In genomic region chr17:3571043-3571900, GRCh38 we compare ENCODE assay signal across 17 cellular contexts. TPM values are rescaled to one million over a fixed set of nuclear protein-coding genes. Genes with fewer than 3 reads are reported as not detected.
DNase-seq lines count a peak whose midpoint lies in the region; ATAC-seq, FAIRE-seq and TF ChIP-seq lines count a peak whose summit lies in the region.
"Had no signal": no experiment of that assay in that cellular context is flagged by ENCODE, and none has a peak within 500 bp of the region (broad histone marks: within the 10 kb centered on the region; RNA-seq: fewer than 3 reads in every experiment).

No MANE protein-coding gene starts in this region.

- ATAC-seq in Right ventricle myocardium superior (ENCODE audit: poor library complexity) (no peak), left cardiac atrium (no peak), HepG2 (no peak), upper lobe of right lung (peak; percentile 12)

- H3K4me1 ChIP-seq in OCI-LY7 (ENCODE audit: insufficient read depth, low read length, poor library complexity, severe bottlenecking) = peaks cover 39% of the 10 kb centered on the region
- no peaks in the 10 kb centered on the region for H3K4me1 ChIP-seq in HepG2 (ENCODE audit: insufficient read depth, low read length)
- no peaks in the 10 kb centered on the region for H3K4me1 ChIP-seq in upper lobe of right lung

- peaks cover 5% of the 10 kb centered on the region; the same call in 1 of the 2 replicates for H3K36me3 Mint-ChIP-seq in HFFc6 (ENCODE audit: low read depth)

- H3K4me3 ChIP-seq in OCI-LY7 (ENCODE audit: low read depth, low read length, poor library complexity, severe bottlenecking) (no peak overlapping the region), HepG2 (replicated peaks in 1 of 3; ENCODE audit: insufficient read depth in 1 of 3, low read depth in 2 of 3, low read length in 3 of 3) (no peak overlapping the region), upper lobe of right lung (no peak overlapping the region)

- CTCF ChIA-PET in OCI-LY7 (lab: Charles Lee; ENCODE audit: unreplicated experiment) (no interaction called here), HepG2 (lab: Yijun Ruan, JAX; ENCODE audit: low intra/inter-chr PET ratio, low total read pairs) (no interaction called here)

- no peaks in the 10 kb centered on the region for H3K9me2 ChIP-seq in OCI-LY7 (ENCODE audit: insufficient read depth, low read length)

- H3K27ac ChIP-seq in OCI-LY7 (ENCODE audit: low read depth, low read length, poor library complexity, severe bottlenecking) (no peak overlapping the region), HepG2 (ENCODE audit: extremely low read length, insufficient read depth, low read length) (no peak overlapping the region), upper lobe of right lung (no peak overlapping the region)
- H3K27ac ChIP-seq: 22Rv1, HL-60 had no signal

- H3K4me1 Mint-ChIP-seq in HFFc6 (ENCODE audit: low read depth) = peaks cover 12% of the 10 kb centered on the region

- in situ Hi-C loops in HepG2 (cut with HindIII; ENCODE audit: extremely low pct_ligation_motif_present, low pct_unique_long_range_greater_than_20kb) = no loop called here

- no peak overlapping the region for H3K4me3 Mint-ChIP-seq in HFFc6
- H3K4me3 Mint-ChIP-seq: CD14-positive monocyte had no signal

- TF ChIP-seq EP300 in HepG2 (IDR thresholded peaks at IDR 0.05; ENCODE audit: low read depth in 2 of 2, low read length in 2 of 2) (no peak), HepG2 (CRISPR knock-in tag; IDR thresholded peaks at IDR 0.05; ENCODE audit: borderline replicate concordance) (no peak)

- H4K20me1 ChIP-seq in OCI-LY7 (ENCODE audit: insufficient read depth, low read length) (no peaks in the 10 kb centered on the region), HepG2 (ENCODE audit: insufficient read depth, low read length) (no peaks in the 10 kb centered on the region)

- 98% methylated on average over 5 of the region's 36 CpGs for WGBS in HepG2 (ENCODE audit: low lambda C conversion rate)

- H3K9me3 Mint-ChIP-seq in HFFc6 = no peaks in the 10 kb centered on the region
- H3K9me3 Mint-ChIP-seq: CD14-positive monocyte had no signal

- no peak for FAIRE-seq in HepG2 (lab: Jason Lieb, UNC)

- intact Hi-C loops in Right ventricle myocardium superior (cut with DNase I) = no loop called here
- intact Hi-C loops in left cardiac atrium (cut with DNase I) = no loop called here
- intact Hi-C loops in OCI-LY7 (cut with micrococcal nuclease; ENCODE audit: unreplicated experiment) = no loop called here
- intact Hi-C loops in HepG2 (cut with micrococcal nuclease; ENCODE audit: unreplicated experiment) = no loop called here
- intact Hi-C loops in upper lobe of right lung (cut with DNase I) = no loop called here

- peaks cover 2% of the 10 kb centered on the region; the same call in 1 of the 2 replicates for H3K27me3 Mint-ChIP-seq in HFFc6 (ENCODE audit: insufficient read depth)

- H2AFZ ChIP-seq in OCI-LY7 (ENCODE audit: low read length) (peak overlapping the region; percentile 49; the same call in 1 of the 2 replicates), HepG2 (ENCODE audit: low read length) (no peak overlapping the region)

- TF ChIP-seq CTCF in OCI-LY7 (conservative IDR thresholded peaks at IDR 0.05; ENCODE audit: low read length) (no peak), HepG2 (CRISPR knock-in tag; IDR thresholded peaks at IDR 0.05) (no peak), upper lobe of right lung (IDR thresholded peaks at IDR 0.05) (no peak), HFFc6 (IDR thresholded peaks at IDR 0.05) (no peak), GM20000 (IDR thresholded peaks at IDR 0.05; ENCODE audit: extremely low read depth, missing control alignments) (no peak)

- H3K79me2 ChIP-seq in OCI-LY7 (ENCODE audit: insufficient read depth, low read depth, low read length) = no peaks in the 10 kb centered on the region
- no peaks in the 10 kb centered on the region for H3K79me2 ChIP-seq in HepG2 (ENCODE audit: insufficient read depth, low read length)

- peak overlapping the region; percentile 18; the same call in 1 of the 2 replicates for H3K4me2 ChIP-seq in OCI-LY7 (ENCODE audit: low read length)
- H3K4me2 ChIP-seq in HepG2 (ENCODE audit: low read depth, low read length) = no peak overlapping the region

- H3K27me3 ChIP-seq in HepG2 (ENCODE audit: control insufficient read depth in 1 of 2, insufficient read depth in 2 of 2, low read length in 2 of 2) (no peaks in the 10 kb centered on the region), upper lobe of right lung (no peaks in the 10 kb centered on the region)

- H3K36me3 ChIP-seq in OCI-LY7 (ENCODE audit: insufficient read depth, low read length) = no peaks in the 10 kb centered on the region
- peaks cover 20 to 38% of the 10 kb centered on the region in 2 experiments; a peak in 4 of 5 replicates for H3K36me3 ChIP-seq in HepG2 (replicated peaks in 1 of 2; ENCODE audit: control insufficient read depth in 1 of 2, insufficient read depth in 2 of 2, low read length in 2 of 2)
- H3K36me3 ChIP-seq in upper lobe of right lung = peaks cover 8% of the 10 kb centered on the region

- DNase-seq in Right ventricle myocardium superior (peak; percentile 39), left cardiac atrium (no peak), OCI-LY7 (ENCODE audit: low spot score) (peak; percentile 86), HepG2 (ENCODE audit: low spot score) (no peak), upper lobe of right lung (no peak), DMS 273 treated with DMSO at 0.1 percent for 48 hours (lab: John Stamatoyannopoulos, UW) (no peak), HFFc6 (no peak), GM20000 (ENCODE audit: low spot score) (no peak)
- DNase-seq: AML-193, DMS153, IMR-90, NCI-H1417 treated with DMSO at 0.1 percent for 48 hours, NCI-H2029 had no signal

- no peak for TF ChIP-seq POLR2A in HepG2 (IDR thresholded peaks at IDR 0.05; ENCODE audit: insufficient read depth in 1 of 2, low read depth in 2 of 2, low read length in 2 of 2)

- H3K9me3 ChIP-seq in OCI-LY7 (ENCODE audit: low read length) (no peaks in the 10 kb centered on the region), HepG2 (ENCODE audit: low read length) (no peaks in the 10 kb centered on the region), upper lobe of right lung (no peaks in the 10 kb centered on the region)

- POLR2A ChIA-PET in OCI-LY7 (lab: Charles Lee) (interaction anchor here (0.6 to 1.7 kb wide), 4 partner anchors 12 to 275 kb away, joined by 3 to 6 read pairs (median 4); no protein-coding TSS in a partner anchor), HepG2 (lab: Yijun Ruan, JAX) (no interaction called here)

- no peak for TF ChIP-seq RAD21 in HepG2 (CRISPR knock-in tag; IDR thresholded peaks at IDR 0.05)

- no TSS peak for BruUV-seq in OCI-LY7 (replicated peaks; lab: Mats Ljungman, UMichigan)
- BruUV-seq in HepG2 (replicated peaks; lab: Mats Ljungman, UMichigan) = no TSS peak

- no peak overlapping the region for H3K27ac Mint-ChIP-seq in HFFc6

- no peak overlapping the region for H3K9ac ChIP-seq in HepG2 (ENCODE audit: insufficient read depth, low read depth, low read length)

RNA-seq across cellular contexts. Expression of gene TRPV3, which starts 13.7 kb away (rescaled TPM):
- total RNA-seq in Right ventricle myocardium superior (1.0 TPM), left cardiac atrium (1 to 10 TPM; 1.2 to 2.1 TPM), OCI-LY7 (2022) (0.06 TPM in 1 of 2 replicates, not detected in the other), HepG2 (2016; rRNA removed; fragmentation: Illumina TruSeq; extraction: Trizol) (0.46 and 1.0 TPM in 2 replicates), upper lobe of right lung (0.26 TPM)
- total RNA-seq in OCI-LY7 (2014; rRNA removed; shearing (Covaris generic)) = not detected in 2 replicates
- total RNA-seq in HepG2 (2016; cell fraction: cytosol; rRNA removed; fragmentation: Illumina TruSeq; extraction: Trizol; ENCODE audit: low read depth) = 0.10 and 0.18 TPM in 2 replicates
- total RNA-seq in HepG2 (2016; cell fraction: insoluble cytoplasmic fraction; rRNA removed; fragmentation: Illumina TruSeq; extraction: Trizol) = 0.65 and 0.82 TPM in 2 replicates
- total RNA-seq in HepG2 (2016; cell fraction: membrane; rRNA removed; fragmentation: Illumina TruSeq; extraction: Trizol) = 0.14 and 0.34 TPM in 2 replicates
- total RNA-seq in HepG2 (2016; cell fraction: nucleus; rRNA removed; fragmentation: Illumina TruSeq; extraction: Trizol) = 0.81 and 1.5 TPM in 2 replicates
- polyA plus RNA-seq in HepG2 (2011; rRNA removed) = 0.40 and 0.90 TPM in 2 replicates
- 0.41 and 0.43 TPM in 2 replicates for polyA plus RNA-seq in HepG2 (2011; cell fraction: cytosol; rRNA removed)
- polyA plus RNA-seq in HepG2 (2011; cell fraction: nucleus; rRNA removed) = 1.8 and 2.7 TPM in 2 replicates
- 0.35 and 0.36 TPM in 2 replicates for polyA plus RNA-seq in HepG2 (2012)
- 0.03 and 0.05 TPM in 2 replicates for polyA plus RNA-seq in HepG2 (2016; cell fraction: cytosol; fragmentation: Illumina TruSeq; extraction: Trizol; ENCODE audit: low read depth)
- polyA plus RNA-seq in HepG2 (2016; cell fraction: insoluble cytoplasmic fraction; fragmentation: Illumina TruSeq; extraction: Trizol; ENCODE audit: low read depth) = 0.23 and 0.37 TPM in 2 replicates
- 0.09 and 0.27 TPM in 2 replicates for polyA plus RNA-seq in HepG2 (2016; cell fraction: membrane; fragmentation: Illumina TruSeq; extraction: Trizol; ENCODE audit: low read depth)
- 1.4 and 2.5 TPM in 2 replicates for polyA plus RNA-seq in HepG2 (2016; cell fraction: nucleus; fragmentation: Illumina TruSeq; extraction: Trizol; ENCODE audit: insufficient read depth, low read depth)
- 0.07 and 0.92 TPM in 2 replicates for polyA minus RNA-seq in HepG2 (2011; rRNA and poly(A)+ RNA removed; ENCODE audit: low replicate concordance)
- 1.2 TPM in 1 of 2 replicates, not detected in the other for polyA minus RNA-seq in HepG2 (2011; cell fraction: cytosol; rRNA and poly(A)+ RNA removed)
- 0.99 and 1.2 TPM in 2 replicates for polyA minus RNA-seq in HepG2 (2011; cell fraction: nucleus; rRNA and poly(A)+ RNA removed)
- under 1 TPM in 5 of 6 experiments, not detected in 1; 0.07 to 0.66 (median 0.43) TPM for total RNA-seq in HFFc6 (2021; fragmentation: NEBNext Ultra II Directional; extraction: Animal tissue kit (Norgen Biotek cat#: 25700))
- total RNA-seq: H4 had no signal
- polyA plus RNA-seq: CD14-positive monocyte had no signal

RNA-seq across cellular contexts. Expression of gene TRPV1, which starts 37.9 kb away (rescaled TPM):
- total RNA-seq in Right ventricle myocardium superior (4.0 TPM), left cardiac atrium (1 to 10 TPM; 3.3 to 3.4 TPM), OCI-LY7 (2022) (2.9 and 4.5 TPM in 2 replicates), HepG2 (2016; rRNA removed; fragmentation: Illumina TruSeq; extraction: Trizol) (2.2 and 5.3 TPM in 2 replicates), upper lobe of right lung (2.9 TPM)
- total RNA-seq in OCI-LY7 (2014; rRNA removed; shearing (Covaris generic)) = 2.2 and 2.7 TPM in 2 replicates
- total RNA-seq in HepG2 (2016; cell fraction: cytosol; rRNA removed; fragmentation: Illumina TruSeq; extraction: Trizol; ENCODE audit: low read depth) = 1.9 TPM in 2 replicates
- total RNA-seq in HepG2 (2016; cell fraction: insoluble cytoplasmic fraction; rRNA removed; fragmentation: Illumina TruSeq; extraction: Trizol) = 1.9 and 5.0 TPM in 2 replicates
- total RNA-seq in HepG2 (2016; cell fraction: membrane; rRNA removed; fragmentation: Illumina TruSeq; extraction: Trizol) = 2.0 and 2.1 TPM in 2 replicates
- total RNA-seq in HepG2 (2016; cell fraction: nucleus; rRNA removed; fragmentation: Illumina TruSeq; extraction: Trizol) = 7.9 and 9.6 TPM in 2 replicates
- 8.0 and 9.5 TPM in 2 replicates for polyA plus RNA-seq in HepG2 (2011; rRNA removed)
- 3.6 and 3.7 TPM in 2 replicates for polyA plus RNA-seq in HepG2 (2011; cell fraction: cytosol; rRNA removed)
- polyA plus RNA-seq in HepG2 (2011; cell fraction: nucleus; rRNA removed) = 29.7 and 33.7 TPM in 2 replicates
- polyA plus RNA-seq in HepG2 (2012) = 5.3 and 6.4 TPM in 2 replicates
- polyA plus RNA-seq in HepG2 (2016; cell fraction: cytosol; fragmentation: Illumina TruSeq; extraction: Trizol; ENCODE audit: low read depth) = 0.44 and 0.46 TPM in 2 replicates
- polyA plus RNA-seq in HepG2 (2016; cell fraction: insoluble cytoplasmic fraction; fragmentation: Illumina TruSeq; extraction: Trizol; ENCODE audit: low read depth) = 1.7 and 2.2 TPM in 2 replicates
- 0.60 and 0.85 TPM in 2 replicates for polyA plus RNA-seq in HepG2 (2016; cell fraction: membrane; fragmentation: Illumina TruSeq; extraction: Trizol; ENCODE audit: low read depth)
- 29.4 and 35.3 TPM in 2 replicates for polyA plus RNA-seq in HepG2 (2016; cell fraction: nucleus; fragmentation: Illumina TruSeq; extraction: Trizol; ENCODE audit: insufficient read depth, low read depth)
- 7.1 and 8.2 TPM in 2 replicates for polyA minus RNA-seq in HepG2 (2011; rRNA and poly(A)+ RNA removed; ENCODE audit: low replicate concordance)
- 1.3 and 4.2 TPM in 2 replicates for polyA minus RNA-seq in HepG2 (2011; cell fraction: cytosol; rRNA and poly(A)+ RNA removed)
- polyA minus RNA-seq in HepG2 (2011; cell fraction: nucleus; rRNA and poly(A)+ RNA removed) = 10.7 and 14.4 TPM in 2 replicates
- total RNA-seq in HFFc6 (2021; fragmentation: NEBNext Ultra II Directional; extraction: Animal tissue kit (Norgen Biotek cat#: 25700)) = 1 to 10 TPM; 1.2 to 1.9 (median 1.5) TPM
- polyA plus RNA-seq: CD14-positive monocyte had no signal

Comparison
In these comparisons a context has a peak if more than half of its experiments do, and no peak if none do; other contexts are left out.
1. DNase-seq: peak in Right ventricle myocardium superior (single experiment) and OCI-LY7 (single experiment); none in left cardiac atrium (single experiment), HepG2 (single experiment), upper lobe of right lung (single experiment), DMS 273 treated with DMSO at 0.1 percent for 48 hours (single experiment), HFFc6 (single experiment) and GM20000 (single experiment).